12 cellular contexts compared by ENCODE assay signal in the genomic region with DNA sequence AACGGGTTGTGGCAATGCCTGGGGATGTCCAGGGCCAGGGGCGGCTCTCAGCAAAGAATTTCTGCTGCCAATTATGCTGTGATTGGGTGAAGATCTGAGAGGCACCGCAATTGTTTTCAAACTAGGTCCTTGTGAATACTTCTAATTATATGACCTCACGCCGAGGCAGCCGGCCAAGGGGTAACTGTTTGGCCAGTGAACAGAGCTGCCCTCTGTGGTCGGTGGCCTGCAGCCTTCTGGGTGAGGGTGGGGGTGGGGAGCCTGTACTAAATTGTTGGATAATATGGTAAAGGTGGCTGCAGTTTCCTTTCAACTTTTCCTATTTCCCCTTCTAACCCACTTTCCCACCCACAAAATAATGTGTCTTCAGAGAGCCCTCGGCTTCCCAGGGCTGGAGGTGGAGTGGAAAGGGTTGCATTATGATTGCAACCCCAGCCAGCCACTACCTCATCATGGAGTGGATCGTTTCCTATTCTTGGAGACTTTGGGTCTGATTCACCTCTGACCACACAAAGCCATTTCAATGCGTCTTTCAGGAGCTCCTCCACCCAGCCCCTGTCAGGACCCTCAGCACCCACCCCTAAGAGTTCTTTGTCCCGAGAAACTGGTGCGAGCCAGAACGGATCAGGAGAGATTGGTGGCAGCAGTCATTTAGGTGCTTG. TPM values are rescaled to one million over a fixed set of nuclear protein-coding genes. Genes with fewer than 3 reads are reported as not detected.
DNase-seq lines count a peak whose midpoint lies in the region; TF ChIP-seq lines count a peak whose summit lies in the region.
"Had no signal": no experiment of that assay in that cellular context is flagged by ENCODE, and none has a peak within 500 bp of the region (broad histone marks: within the 10 kb centered on the region; RNA-seq: fewer than 3 reads in every experiment).

No MANE protein-coding gene starts in this region.

- H3K4me3 ChIP-seq in muscle layer of duodenum (ENCODE audit: low read depth in 1 of 2, low read length in 2 of 2) = no peak overlapping the region
- H3K4me3 ChIP-seq in tibial nerve = no peak overlapping the region
- H3K4me3 ChIP-seq in spleen = no peak overlapping the region
- no peak overlapping the region for H3K4me3 ChIP-seq in hepatocyte

- H3K79me2 ChIP-seq in hepatocyte = no peaks in the 10 kb centered on the region
- H3K79me2 ChIP-seq: parathyroid adenoma had no signal

- H3K4me1 ChIP-seq in muscle layer of duodenum (ENCODE audit: control insufficient read depth in 1 of 2, insufficient read depth in 2 of 2, low read length in 2 of 2) (peaks cover 0 to 27% of the 10 kb centered on the region in 2 donors), tibial nerve (peaks cover 0 to 59% (median 35%) of the 10 kb centered on the region in 4 donors), spleen (peaks cover 13 to 30% (median 19%) of the 10 kb centered on the region in 6 donors), hepatocyte (ENCODE audit: insufficient read depth) (peaks cover 3% of the 10 kb centered on the region)
- H3K4me1 ChIP-seq: parathyroid adenoma had no signal

- H3K9me2 ChIP-seq in hepatocyte (replicated peaks; ENCODE audit: insufficient read depth) = no peaks in the 10 kb centered on the region
- H3K9me2 ChIP-seq: SK-N-SH had no signal

- TF ChIP-seq CTCF in tibial nerve (IDR thresholded peaks at IDR 0.05) (no peak), spleen (IDR thresholded peaks at IDR 0.05 in 8 of 11, conservative IDR thresholded peaks at IDR 0.05 in 3 of 11) (no peak), hepatocyte (IDR thresholded peaks at IDR 0.05; ENCODE audit: poor library complexity) (no peak)

- intact Hi-C loops in head of caudate nucleus (cut with DNase I) (no loop called here), spleen (cut with DNase I; ENCODE audit: low total_unique reads) (no loop called here)

- H3K4me2 ChIP-seq in hepatocyte = no peak overlapping the region
- H3K4me2 ChIP-seq: SK-N-SH had no signal

- TF ChIP-seq POLR2A in tibial nerve (IDR thresholded peaks at IDR 0.05) (no peak), spleen (IDR thresholded peaks at IDR 0.05) (no peak)

- H4K20me1 ChIP-seq in hepatocyte (ENCODE audit: insufficient read depth, poor library complexity, severe bottlenecking) = no peaks in the 10 kb centered on the region

- H3K9me3 ChIP-seq in muscle layer of duodenum (ENCODE audit: control insufficient read depth in 1 of 2, low read length in 2 of 2) = no peaks in the 10 kb centered on the region
- H3K9me3 ChIP-seq in tibial nerve = no peaks in the 10 kb centered on the region
- H3K9me3 ChIP-seq in spleen = no peaks in the 10 kb centered on the region
- no peaks in the 10 kb centered on the region for H3K9me3 ChIP-seq in hepatocyte (ENCODE audit: low read depth)
- H3K9me3 ChIP-seq: SK-N-SH had no signal

- no peak for TF ChIP-seq EP300 in tibial nerve (IDR thresholded peaks at IDR 0.05)

- peak in 54 of 56 donors; percentile 30 to 94 (median 81) for DNase-seq in amygdala (lab: John Stamatoyannopoulos, UW)
- DNase-seq in head of caudate nucleus = peak; percentile 77 to 97 (median 91)
- DNase-seq in tibial nerve (ENCODE audit: low spot score in 2 of 2) = peak; percentile 36 to 48
- DNase-seq in dedifferentiated amniotic fluid mesenchymal stem cell (ENCODE audit: extremely low spot score) = no peak
- DNase-seq in spleen = no peak
- no peak for DNase-seq in hepatocyte (ENCODE audit: low spot score)
- DNase-seq: activated naive CD4-positive, alpha-beta T cell treated with Interleukin-2 at 50 U/mL for 16 hours; SK-N-SH had no signal

- H2AFZ ChIP-seq in hepatocyte = no peak overlapping the region
- H2AFZ ChIP-seq: parathyroid adenoma had no signal

- peak overlapping the region; percentile 23 for H3K27ac ChIP-seq in muscle layer of duodenum (ENCODE audit: low read length)
- peak overlapping the region in 2 of 4 donors; percentile 49 to 76 for H3K27ac ChIP-seq in tibial nerve
- no peak overlapping the region for H3K27ac ChIP-seq in spleen
- H3K27ac ChIP-seq in hepatocyte = no peak overlapping the region
- H3K27ac ChIP-seq: C4-2B, parathyroid adenoma had no signal

- H3K27me3 ChIP-seq in muscle layer of duodenum (ENCODE audit: low read depth, low read length) (no peaks in the 10 kb centered on the region), tibial nerve (peaks cover 0 to 7% of the 10 kb centered on the region in 2 donors), spleen (replicated peaks in 1 of 7) (peaks cover 0 to 67% (median 3%) of the 10 kb centered on the region in 7 donors), hepatocyte (peaks cover 23% of the 10 kb centered on the region)

- WGBS in tibial nerve, 2 donors = 12 to 30% methylated on average over 13 of the region's 13 CpGs
- 72 to 87% (median 80%) methylated on average over 13 of the region's 13 CpGs for WGBS in spleen, 5 donors
- 81% methylated on average over 13 of the region's 13 CpGs for WGBS in hepatocyte (ENCODE audit: low lambda C conversion rate, missing lambda C conversion rate)

- no peaks in the 10 kb centered on the region for H3K36me3 ChIP-seq in muscle layer of duodenum (ENCODE audit: control insufficient read depth in 1 of 2, insufficient read depth in 2 of 2, low read length in 2 of 2)
- no peaks in the 10 kb centered on the region for H3K36me3 ChIP-seq in tibial nerve
- no peaks in the 10 kb centered on the region for H3K36me3 ChIP-seq in spleen
- H3K36me3 ChIP-seq in hepatocyte (replicated peaks; ENCODE audit: insufficient read depth, low read depth) = no peaks in the 10 kb centered on the region

RNA-seq across cellular contexts. Expression of gene DNAI2, which starts 2.0 kb away (rescaled TPM):
- total RNA-seq in tibial nerve (under 1 TPM in 1 of 4 donors, not detected in 3; 0.60 TPM), spleen (under 1 TPM in 3 of 7 donors, not detected in 4; 0.23 to 0.67 (median 0.29) TPM), hepatocyte (not detected in 2 replicates)
- polyA plus RNA-seq in spleen (under 1 TPM in 2 of 3 donors, not detected in 1; 0.35 to 0.72 TPM), hepatocyte (not detected in 2 replicates)
- total RNA-seq: HT1080 had no signal
- polyA plus RNA-seq: SK-N-SH had no signal

RNA-seq across cellular contexts. Expression of gene KIF19, which starts 54.0 kb away (rescaled TPM):
- total RNA-seq in tibial nerve (100 to 1,000 TPM in 3 of 4 donors, 10 to 100 TPM in 1; 77.4 to 211 (median 117) TPM), spleen (10 to 100 TPM; 15.9 to 48.2 (median 24.1) TPM), hepatocyte (0.20 and 0.80 TPM in 2 replicates)
- polyA plus RNA-seq in spleen (10 to 100 TPM in 2 of 3 donors, 1 to 10 TPM in 1; 5.7 to 22.8 (median 13.3) TPM), hepatocyte (0.18 and 0.46 TPM in 2 replicates)
- total RNA-seq: HT1080 had no signal
- polyA plus RNA-seq: SK-N-SH had no signal

RNA-seq across cellular contexts. Expression of gene TTYH2, which starts 58.7 kb away (rescaled TPM):
- total RNA-seq in tibial nerve (10 to 100 TPM; 22.6 to 37.2 (median 26.4) TPM), spleen (10 to 100 TPM; 15.0 to 22.7 (median 21.0) TPM), hepatocyte (7.1 and 7.4 TPM in 2 replicates)
- polyA plus RNA-seq in spleen (1 to 10 TPM; 2.7 to 5.5 (median 4.0) TPM), hepatocyte (4.5 and 7.8 TPM in 2 replicates)

Comparison
In these comparisons a context has a peak if more than half of its experiments do, and no peak if none do; other contexts are left out.
1. DNase-seq: peak in amygdala (54 of 56), head of caudate nucleus (42 of 42) and tibial nerve (2 of 2); none in dedifferentiated amniotic fluid mesenchymal stem cell (single experiment), spleen (single experiment) and hepatocyte (single experiment).